8 cellular contexts compared by ENCODE assay signal in the genomic region with DNA sequence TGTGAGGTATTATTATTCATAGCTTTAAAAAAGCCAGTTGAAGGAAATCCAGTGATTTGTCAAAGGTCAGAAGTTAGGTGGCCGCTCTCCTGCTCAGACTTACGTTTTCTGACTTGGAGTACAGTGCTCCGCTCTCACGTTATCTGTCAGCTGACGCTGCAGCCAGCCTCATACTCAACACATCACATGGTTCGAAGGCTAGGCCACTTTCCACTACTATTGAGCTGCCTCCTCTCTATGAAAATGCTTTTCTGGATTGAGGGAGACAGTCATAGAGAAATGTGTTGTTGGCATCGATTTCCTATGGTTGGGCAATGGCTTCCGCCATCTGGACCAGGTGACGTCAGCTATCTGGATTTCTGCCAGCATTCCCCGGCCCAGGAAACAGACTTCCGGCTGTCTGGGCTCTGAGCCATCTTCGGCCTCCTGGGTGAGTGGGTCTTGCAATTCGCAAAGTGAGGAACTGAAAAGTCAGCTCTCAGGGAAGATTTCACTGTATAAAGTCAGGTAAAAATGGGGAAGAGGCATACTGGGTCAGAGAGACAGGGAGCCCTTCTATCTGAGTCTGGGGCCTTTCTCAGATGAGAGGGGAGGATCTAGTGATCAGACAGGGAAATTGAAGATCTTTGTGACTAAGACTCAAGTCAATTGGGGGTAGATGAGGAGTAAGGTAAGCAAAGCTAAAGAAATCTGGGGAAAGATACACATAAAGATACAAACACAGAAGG. TPM values are rescaled to one million over a fixed set of nuclear protein-coding genes. Genes with fewer than 3 reads are reported as not detected.
DNase-seq lines count a peak whose midpoint lies in the region; ATAC-seq and TF ChIP-seq lines count a peak whose summit lies in the region.

No MANE protein-coding gene starts in this region.

- no peak for TF ChIP-seq CTCF in A673 (conservative IDR thresholded peaks at IDR 0.05; ENCODE audit: low read depth, low read length)
- TF ChIP-seq CTCF in esophagus squamous epithelium (IDR thresholded peaks at IDR 0.05) = no peak
- TF ChIP-seq CTCF in upper lobe of right lung (IDR thresholded peaks at IDR 0.05) = no peak

- peak overlapping the region; percentile 90 for H3K27ac Mint-ChIP-seq in activated CD4-positive, alpha-beta T cell treated with anti-CD3 and anti-CD28 coated beads for 36 hours

- H3K27me3 ChIP-seq in A673 (replicated peaks; ENCODE audit: insufficient read depth, low read depth, low read length, poor library complexity) = no peaks in the 10 kb centered on the region
- H3K27me3 ChIP-seq in esophagus squamous epithelium = no peaks in the 10 kb centered on the region
- H3K27me3 ChIP-seq in upper lobe of right lung = no peaks in the 10 kb centered on the region

- peaks cover 44% of the 10 kb centered on the region for H3K4me1 ChIP-seq in A673 (ENCODE audit: insufficient read depth, low read length, poor library complexity, severe bottlenecking)
- H3K4me1 ChIP-seq in esophagus squamous epithelium = peaks cover 3 to 50% (median 34%) of the 10 kb centered on the region in 3 donors
- H3K4me1 ChIP-seq in upper lobe of right lung = peaks cover 53% of the 10 kb centered on the region

- peaks cover 2% of the 10 kb centered on the region for H3K36me3 Mint-ChIP-seq in activated CD4-positive, alpha-beta T cell treated with anti-CD3 and anti-CD28 coated beads for 36 hours (ENCODE audit: low read depth)

- H3K9me3 ChIP-seq in A673 (ENCODE audit: low read depth, low read length, poor library complexity, severe bottlenecking) (no peaks in the 10 kb centered on the region), esophagus squamous epithelium (no peaks in the 10 kb centered on the region), upper lobe of right lung (no peaks in the 10 kb centered on the region)

- H3K27ac ChIP-seq in A673 (ENCODE audit: low read depth, low read length, poor library complexity, severe bottlenecking) (peak overlapping the region; percentile 89), esophagus squamous epithelium (peak overlapping the region; percentile 58 to 89 (median 80)), upper lobe of right lung (peak overlapping the region; percentile 86)

- CTCF ChIA-PET in A673 (lab: Charles Lee) = interaction anchor here (0.5 to 1.3 kb wide), 5 partner anchors 47 to 306 kb away, joined by 3 to 4 read pairs (median 3); no protein-coding TSS in a partner anchor
- CTCF ChIA-PET in activated CD4-positive, alpha-beta T cell treated with anti-CD3 and anti-CD28 coated beads for 36 hours (lab: Charles Lee) = interaction anchor here (0.6 to 1.8 kb wide), 8 partner anchors 9 to 241 kb away, joined by 3 to 12 read pairs (median 4); no protein-coding TSS in a partner anchor

- DNase-seq in A673 (ENCODE audit: low spot score) = peak; percentile 98
- DNase-seq in NCI-H2196 treated with DMSO at 0.1 percent for 48 hours (lab: John Stamatoyannopoulos, UW; ENCODE audit: unreplicated experiment) = peak; percentile 91
- DNase-seq in activated CD4-positive, alpha-beta T cell treated with anti-CD3 and anti-CD28 coated beads for 36 hours = peak; percentile 80
- peak; percentile 43 for DNase-seq in esophagus squamous epithelium (lab: John Stamatoyannopoulos, UW)
- DNase-seq in myocyte (ENCODE audit: low read depth) = peak; percentile 97
- peak; percentile 96 for DNase-seq in upper lobe of right lung

- H3K4me3 Mint-ChIP-seq in activated CD4-positive, alpha-beta T cell treated with anti-CD3 and anti-CD28 coated beads for 36 hours = peak overlapping the region; percentile 63

- no TSS peak for BruUV-seq in A673 (replicated peaks; lab: Mats Ljungman, UMichigan)

- H3K4me3 ChIP-seq in A673 (ENCODE audit: low read depth, low read length, poor library complexity, severe bottlenecking) (peak overlapping the region; percentile 24), esophagus squamous epithelium (peak overlapping the region in 1 of 4 donors; percentile 3), upper lobe of right lung (peak overlapping the region; percentile 1)

- H3K27me3 Mint-ChIP-seq in activated CD4-positive, alpha-beta T cell treated with anti-CD3 and anti-CD28 coated beads for 36 hours = no peaks in the 10 kb centered on the region

- TF ChIP-seq POLR2A in esophagus squamous epithelium (IDR thresholded peaks at IDR 0.05) = peak in 1 of 4 donors; percentile 5

- H3K36me3 ChIP-seq in A673 (ENCODE audit: insufficient read depth, low read length, poor library complexity, severe bottlenecking) (no peaks in the 10 kb centered on the region), esophagus squamous epithelium (no peaks in the 10 kb centered on the region), upper lobe of right lung (no peaks in the 10 kb centered on the region)

- H3K4me1 Mint-ChIP-seq in activated CD4-positive, alpha-beta T cell treated with anti-CD3 and anti-CD28 coated beads for 36 hours = peaks cover 74% of the 10 kb centered on the region

- intact Hi-C loops in A673 (cut with micrococcal nuclease; ENCODE audit: unreplicated experiment) (loop anchor here (2.0 kb wide), 1 partner anchor 37 kb away; a partner anchor contains a TSS), esophagus squamous epithelium (cut with DNase I) (no loop called here), upper lobe of right lung (cut with DNase I) (no loop called here)
- intact Hi-C loops in activated CD4-positive, alpha-beta T cell treated with anti-CD3 and anti-CD28 coated beads for 36 hours (cut with DNase I, micrococcal nuclease) = no loop called here

- H3K9me3 Mint-ChIP-seq in activated CD4-positive, alpha-beta T cell treated with anti-CD3 and anti-CD28 coated beads for 36 hours (ENCODE audit: low read depth) = peaks cover 2% of the 10 kb centered on the region

- WGBS in esophagus squamous epithelium, 2 donors = 31 to 51% methylated on average over 8 to 10 of the region's 13 CpGs

- POLR2A ChIA-PET in A673 (lab: Charles Lee; ENCODE audit: low non-redundant PET) = interaction anchor here (0.5 to 0.8 kb wide), 3 partner anchors 21 to 296 kb away, joined by 3 to 4 read pairs (median 4); a partner anchor contains a TSS
- POLR2A ChIA-PET in activated CD4-positive, alpha-beta T cell treated with anti-CD3 and anti-CD28 coated beads for 36 hours (lab: Charles Lee) = interaction anchor here (0.7 to 1.4 kb wide), 5 partner anchors 9 to 171 kb away, joined by 3 to 4 read pairs (median 3); no protein-coding TSS in a partner anchor

- ATAC-seq in GM21529 (IDR thresholded peaks at IDR 0.05; ENCODE audit: unreplicated experiment) (peak; percentile 53), upper lobe of right lung (peak; percentile 84), HG02852 (IDR thresholded peaks at IDR 0.05; ENCODE audit: unreplicated experiment) (no peak)
- ATAC-seq in activated CD4-positive, alpha-beta T cell treated with anti-CD3 and anti-CD28 coated beads for 36 hours = peak; percentile 53

RNA-seq across cellular contexts. Expression of a gene that starts 37.5 kb away (rescaled TPM):
- total RNA-seq in A673 (2021) (33.5 and 34.6 TPM in 2 replicates), esophagus squamous epithelium (10 to 100 TPM; 41.4 to 87.9 (median 66.0) TPM), myocyte (45.8 and 55.5 TPM in 2 replicates), upper lobe of right lung (35.4 TPM)
- 100 to 1,000 TPM; 196 to 221 TPM for total RNA-seq in activated CD4-positive, alpha-beta T cell treated with anti-CD3 and anti-CD28 coated beads for 36 hours
- polyA plus RNA-seq in myocyte (2012) = 152 TPM

RNA-seq across cellular contexts. Expression of a gene that starts 39.4 kb away (rescaled TPM):
- total RNA-seq in A673 (2021) (116 and 120 TPM in 2 replicates), esophagus squamous epithelium (10 to 100 TPM; 46.7 to 88.8 (median 64.4) TPM), myocyte (168 and 175 TPM in 2 replicates), upper lobe of right lung (175 TPM)
- 100 to 1,000 TPM; 155 to 188 TPM for total RNA-seq in activated CD4-positive, alpha-beta T cell treated with anti-CD3 and anti-CD28 coated beads for 36 hours
- 205 TPM for polyA plus RNA-seq in myocyte (2012)

Comparison
In these comparisons a context has a peak if more than half of its experiments do, and no peak if none do; other contexts are left out.
1. DNase-seq: peak in every context shown above with its lines; median percentile 98 in A673; 97 in myocyte; 96 in upper lobe of right lung; 91 in NCI-H2196 treated with DMSO at 0.1 percent for 48 hours; 80 in activated CD4-positive, alpha-beta T cell treated with anti-CD3 and anti-CD28 coated beads for 36 hours; 43 in esophagus squamous epithelium.